ENCODE assay signal across 12 cellular contexts in genomic region chr14:39050389-39050788, GRCh38. TPM values are rescaled to one million over a fixed set of nuclear protein-coding genes. Genes with fewer than 3 reads are reported as not detected.
DNase-seq lines count a peak whose midpoint lies in the region; ATAC-seq and TF ChIP-seq lines count a peak whose summit lies in the region.
"Had no signal": no experiment of that assay in that cellular context is flagged by ENCODE, and none has a peak within 500 bp of the region (broad histone marks: within the 10 kb centered on the region; RNA-seq: fewer than 3 reads in every experiment).

No MANE protein-coding gene starts in this region.

- peaks cover 63% of the 10 kb centered on the region for H3K36me3 ChIP-seq in ACC112 (ENCODE audit: insufficient read depth, low read length)

- H3K27ac ChIP-seq in ACC112 (ENCODE audit: low read depth, low read length) (peak overlapping the region; percentile 53; the same call in 1 of the 2 replicates), RWPE1 (no peak overlapping the region), foreskin keratinocyte (no peak overlapping the region)
- H3K27ac ChIP-seq: SK-N-MC had no signal

- CTCF ChIA-PET in RWPE1 (lab: Yijun Ruan, JAX) = no interaction called here

- TF ChIP-seq CTCF in RWPE1 (conservative IDR thresholded peaks at IDR 0.05; ENCODE audit: low read depth) (no peak), foreskin keratinocyte (conservative IDR thresholded peaks at IDR 0.05) (no peak)

- peak; percentile 45 for ATAC-seq in GM21786 (IDR thresholded peaks at IDR 0.05; ENCODE audit: unreplicated experiment)
- ATAC-seq in foreskin keratinocyte = peak; percentile 43
- no peak for ATAC-seq in GM18858 (IDR thresholded peaks at IDR 0.05; ENCODE audit: unreplicated experiment)

- DNase-seq in RWPE1 (ENCODE audit: low spot score) (peak; percentile 48), foreskin keratinocyte (peak; percentile 57 to 64), NK-92 (lab: John Stamatoyannopoulos, UW; ENCODE audit: unreplicated experiment) (no peak), DMS153 (lab: John Stamatoyannopoulos, UW) (no peak), NCI-H345 (lab: John Stamatoyannopoulos, UW) (no peak)
- DNase-seq: BE2C, islet precursor cell, NCI-H2227 treated with DMSO at 0.1 percent for 48 hours had no signal

- no peak overlapping the region for H2AFZ ChIP-seq in ACC112 (ENCODE audit: low read length, unreplicated experiment)

- peaks cover 20% of the 10 kb centered on the region for H3K4me1 ChIP-seq in ACC112 (ENCODE audit: control insufficient read depth, insufficient read depth, low read length, unreplicated experiment)
- no peaks in the 10 kb centered on the region for H3K4me1 ChIP-seq in foreskin keratinocyte
- H3K4me1 ChIP-seq: BE2C had no signal

- H3K79me2 ChIP-seq in ACC112 (ENCODE audit: control insufficient read depth, insufficient read depth, low read length, unreplicated experiment) = no peaks in the 10 kb centered on the region

- H3K27me3 ChIP-seq in ACC112 (ENCODE audit: insufficient read depth, low read length) (no peaks in the 10 kb centered on the region), foreskin keratinocyte (no peaks in the 10 kb centered on the region)
- H3K27me3 ChIP-seq: BE2C had no signal

- POLR2A ChIA-PET in RWPE1 (lab: Yijun Ruan, JAX; ENCODE audit: low non-redundant PET) = interaction anchor here (0.5 to 0.6 kb wide), 2 partner anchors 15 to 48 kb away, joined by 5 to 9 read pairs; no protein-coding TSS in a partner anchor

- no peak overlapping the region for H3K4me3 ChIP-seq in ACC112 (ENCODE audit: low read depth, low read length)
- H3K4me3 ChIP-seq: SK-N-MC had no signal

RNA-seq across cellular contexts. Expression of gene SEC23A, which starts 52.6 kb away (rescaled TPM):
- total RNA-seq in foreskin keratinocyte = 74.4 and 83.1 TPM in 2 replicates
- 16.5 and 18.0 TPM in 2 replicates for polyA plus RNA-seq in foreskin keratinocyte

Comparison
In these comparisons a context has a peak if more than half of its experiments do, and no peak if none do; other contexts are left out.
1. DNase-seq: peak in RWPE1 (single experiment) and foreskin keratinocyte (2 of 2); none in NK-92 (single experiment), DMS153 (single experiment) and NCI-H345 (single experiment).